In genomic region chr11:3955299-3955665, GRCh38 we compare ENCODE assay signal across 19 cellular contexts.
A peak's percentile ranks its signal among the peaks of the same experiment; 100 is the strongest.
DNase-seq lines count a peak whose midpoint lies in the region; ATAC-seq and TF ChIP-seq lines count a peak whose summit lies in the region.
"Had no signal": no experiment of that assay in that cellular context is flagged by ENCODE, and none has a peak within 500 bp of the region (broad histone marks: within the 10 kb centered on the region; RNA-seq: fewer than 3 reads in every experiment).

No MANE protein-coding gene starts in this region.

- no peaks in the 10 kb centered on the region for H3K27me3 ChIP-seq in prostate gland (replicated peaks; ENCODE audit: insufficient read depth)
- H3K27me3 ChIP-seq: ascending aorta, heart right ventricle, ovary, sigmoid colon, transverse colon had no signal

- CTCF ChIA-PET in activated CD4-positive, alpha-beta memory T cell treated with anti-CD3 and anti-CD28 coated beads for 36 hours (lab: Charles Lee) = interaction anchor here (1.8 to 2.3 kb wide), 2 partner anchors 101 to 106 kb away, joined by 7 to 11 read pairs; partner anchors contain the start of gene STIM1

- H3K36me3 Mint-ChIP-seq in stimulated activated naive CD8-positive, alpha-beta T cell treated with anti-CD3 and anti-CD28 coated beads, Interleukin-15, Interleukin-2, amounts not matched to agents 100 ng/mL and 50 ng/mL, for 24 hours (ENCODE audit: low read depth) = peaks cover 12% of the 10 kb centered on the region
- H3K36me3 Mint-ChIP-seq in activated CD4-positive, alpha-beta memory T cell treated with anti-CD3 and anti-CD28 coated beads for 36 hours = peaks cover 5% of the 10 kb centered on the region

- POLR2A ChIA-PET in activated CD4-positive, alpha-beta memory T cell treated with anti-CD3 and anti-CD28 coated beads for 36 hours (lab: Charles Lee) = interaction anchor here (1.3 to 1.9 kb wide), 2 partner anchors 11 to 114 kb away, joined by 3 to 7 read pairs; partner anchors contain the start of gene RHOG

- H3K27me3 Mint-ChIP-seq in stimulated activated naive CD8-positive, alpha-beta T cell treated with anti-CD3 and anti-CD28 coated beads, Interleukin-15, Interleukin-2, amounts not matched to agents 100 ng/mL and 50 ng/mL, for 24 hours = no peaks in the 10 kb centered on the region
- no peaks in the 10 kb centered on the region for H3K27me3 Mint-ChIP-seq in activated CD4-positive, alpha-beta memory T cell treated with anti-CD3 and anti-CD28 coated beads for 36 hours

- H3K9me3 ChIP-seq in prostate gland = no peaks in the 10 kb centered on the region
- H3K9me3 ChIP-seq: ascending aorta, heart right ventricle, ovary, sigmoid colon, transverse colon had no signal

- peak overlapping the region; percentile 96 for H3K27ac Mint-ChIP-seq in stimulated activated naive CD8-positive, alpha-beta T cell treated with anti-CD3 and anti-CD28 coated beads, Interleukin-15, Interleukin-2, amounts not matched to agents 100 ng/mL and 50 ng/mL, for 24 hours
- H3K27ac Mint-ChIP-seq in activated CD4-positive, alpha-beta memory T cell treated with anti-CD3 and anti-CD28 coated beads for 36 hours = peak overlapping the region; percentile 87

- 61% methylated on average over 1 of the region's 1 CpG for WGBS in prostate gland

- no peaks in the 10 kb centered on the region for H3K36me3 ChIP-seq in prostate gland
- H3K36me3 ChIP-seq: ascending aorta, heart right ventricle, ovary, sigmoid colon, transverse colon had no signal

- DNase-seq in stimulated activated naive CD8-positive, alpha-beta T cell treated with anti-CD3 and anti-CD28 coated beads, Interleukin-15, Interleukin-2, amounts not matched to agents 100 U/mL and 50 U/mL, for 24 hours = no peak
- DNase-seq in activated CD4-positive, alpha-beta memory T cell treated with anti-CD3 and anti-CD28 coated beads for 36 hours = peak; percentile 29
- DNase-seq in epithelial cell of esophagus (ENCODE audit: low read depth) (peak; percentile 74), DMS79 (lab: John Stamatoyannopoulos, UW) (no peak), prostate gland (ENCODE audit: low spot score) (no peak), ureter (ENCODE audit: low spot score) (no peak)
- no peak for DNase-seq in stimulated activated naive CD4-positive, alpha-beta T cell treated with Interleukin-2 at 50 U/mL for 16 hours (lab: John Stamatoyannopoulos, UW)
- DNase-seq: effector CD8-positive, alpha-beta T cell; heart right ventricle; NCI-H187; NCI-H226; ovary; sigmoid colon; stimulated activated naive CD4-positive, alpha-beta T cell; T-helper 9 cell; transverse colon had no signal

- intact Hi-C loops in activated CD4-positive, alpha-beta memory T cell treated with anti-CD3 and anti-CD28 coated beads for 36 hours (cut with micrococcal nuclease) = loop anchor here (1.0 to 2.0 kb wide), 3 partner anchors 8 to 103 kb away; partner anchors contain the start of gene STIM1
- intact Hi-C loops in prostate gland (cut with DNase I) = no loop called here

- no peaks in the 10 kb centered on the region for H3K9me3 Mint-ChIP-seq in stimulated activated naive CD8-positive, alpha-beta T cell treated with anti-CD3 and anti-CD28 coated beads, Interleukin-15, Interleukin-2, amounts not matched to agents 100 ng/mL and 50 ng/mL, for 24 hours
- H3K9me3 Mint-ChIP-seq in activated CD4-positive, alpha-beta memory T cell treated with anti-CD3 and anti-CD28 coated beads for 36 hours = no peaks in the 10 kb centered on the region

- H3K4me3 ChIP-seq in epithelial cell of esophagus (ENCODE audit: low read length) = no peak overlapping the region
- no peak overlapping the region for H3K4me3 ChIP-seq in prostate gland
- H3K4me3 ChIP-seq: ascending aorta, heart right ventricle, ovary, sigmoid colon, transverse colon had no signal

- H3K4me3 Mint-ChIP-seq in stimulated activated naive CD8-positive, alpha-beta T cell treated with anti-CD3 and anti-CD28 coated beads, Interleukin-15, Interleukin-2, amounts not matched to agents 100 ng/mL and 50 ng/mL, for 24 hours = peak overlapping the region; percentile 71
- H3K4me3 Mint-ChIP-seq in activated CD4-positive, alpha-beta memory T cell treated with anti-CD3 and anti-CD28 coated beads for 36 hours = peak overlapping the region; percentile 35

- H3K4me1 Mint-ChIP-seq in stimulated activated naive CD8-positive, alpha-beta T cell treated with anti-CD3 and anti-CD28 coated beads, Interleukin-15, Interleukin-2, amounts not matched to agents 100 ng/mL and 50 ng/mL, for 24 hours (ENCODE audit: low read depth) = peaks cover 96% of the 10 kb centered on the region
- H3K4me1 Mint-ChIP-seq in activated CD4-positive, alpha-beta memory T cell treated with anti-CD3 and anti-CD28 coated beads for 36 hours (ENCODE audit: low read depth) = peaks cover 88% of the 10 kb centered on the region

- no peak for TF ChIP-seq POLR2A in prostate gland (IDR thresholded peaks at IDR 0.05)

- no peaks in the 10 kb centered on the region for H3K4me1 ChIP-seq in prostate gland (replicated peaks)

- TF ChIP-seq CTCF in epithelial cell of esophagus (IDR thresholded peaks at IDR 0.05; ENCODE audit: insufficient read depth, low read depth, low read length, missing control alignments) = no peak
- TF ChIP-seq CTCF in prostate gland (IDR thresholded peaks at IDR 0.05) = no peak

- ATAC-seq in stimulated activated naive CD8-positive, alpha-beta T cell treated with anti-CD3 and anti-CD28 coated beads, Interleukin-15, Interleukin-2, amounts not matched to agents 100 U/mL and 50 U/mL, for 24 hours = no peak
- ATAC-seq: heart right ventricle, Panc1 had no signal

- H3K27ac ChIP-seq in prostate gland = no peak overlapping the region
- H3K27ac ChIP-seq: ascending aorta, heart right ventricle, ovary, sigmoid colon, transverse colon had no signal

Comparison
In these comparisons a context has a peak if more than half of its experiments do, and no peak if none do; other contexts are left out.
1. DNase-seq: peak in activated CD4-positive, alpha-beta memory T cell treated with anti-CD3 and anti-CD28 coated beads for 36 hours (single experiment) and epithelial cell of esophagus (single experiment); none in stimulated activated naive CD8-positive, alpha-beta T cell treated with anti-CD3 and anti-CD28 coated beads, Interleukin-15, Interleukin-2, amounts not matched to agents 100 U/mL and 50 U/mL, for 24 hours (single experiment), DMS79 (single experiment), stimulated activated naive CD4-positive, alpha-beta T cell treated with Interleukin-2 at 50 U/mL for 16 hours (single experiment), prostate gland (single experiment) and ureter (single experiment).